ENCODE assay signal across 19 cellular contexts in the genomic region with DNA sequence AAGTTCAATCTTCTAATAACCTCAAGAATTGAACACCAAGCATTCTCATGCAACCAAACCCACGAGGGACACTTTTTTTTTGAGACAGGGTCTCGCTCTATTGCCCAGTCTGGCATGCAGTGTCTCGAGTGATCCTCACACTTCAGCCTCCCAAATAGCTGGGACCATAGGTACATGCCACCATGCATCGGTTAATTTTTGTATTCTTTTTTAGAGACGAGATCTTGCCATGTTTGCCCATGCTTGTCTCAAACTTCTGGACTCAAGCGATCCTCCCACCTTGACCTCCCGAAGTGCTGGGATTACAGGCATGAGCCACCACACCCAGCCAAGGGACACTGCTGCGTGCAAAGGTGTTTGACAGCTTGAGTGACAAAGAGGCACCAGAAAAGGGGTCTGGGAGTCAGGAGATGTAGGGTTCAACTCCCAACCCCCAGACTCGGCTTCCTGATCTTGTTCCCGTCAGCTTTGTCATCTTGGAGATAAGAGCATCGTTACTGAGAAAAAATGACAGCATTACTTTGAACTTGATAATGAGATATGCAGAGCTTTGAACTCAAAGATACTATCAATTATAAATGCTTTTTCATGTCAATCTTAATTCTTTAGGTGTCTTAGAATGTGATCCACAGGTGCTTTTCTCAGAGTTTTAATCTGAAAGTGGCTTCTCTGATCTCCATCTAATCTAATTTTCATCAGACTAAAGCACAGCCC. TPM values are rescaled to one million over a fixed set of nuclear protein-coding genes. Genes with fewer than 3 reads are reported as not detected.
DNase-seq lines count a peak whose midpoint lies in the region; ATAC-seq and TF ChIP-seq lines count a peak whose summit lies in the region.
"Had no signal": no experiment of that assay in that cellular context is flagged by ENCODE, and none has a peak within 500 bp of the region (broad histone marks: within the 10 kb centered on the region; RNA-seq: fewer than 3 reads in every experiment).

No MANE protein-coding gene starts in this region.

- DNase-seq in CD8-positive, alpha-beta memory T cell = no peak
- no peak for DNase-seq in HPDE6-E6E7 (ENCODE audit: extremely low spot score)
- DNase-seq: activated CD4-positive, alpha-beta memory T cell treated with anti-CD3 and anti-CD28 coated beads for 36 hours; activated naive CD4-positive, alpha-beta T cell treated with anti-CD3 and anti-CD28 coated beads for 36 hours; AML-193; MG63; NCI-H1417 treated with DMSO at 0.1 percent for 48 hours; stimulated activated CD4-positive, alpha-beta T cell treated with anti-CD3 and anti-CD28 coated beads, Interleukin-2, amount 100 ng/mL, for 48 hours; stimulated activated naive CD4-positive, alpha-beta T cell had no signal

- TF ChIP-seq RAD21 in Ishikawa (IDR thresholded peaks at IDR 0.05; ENCODE audit: low read depth) = no peak

- TF ChIP-seq EP300 in Ishikawa (IDR thresholded peaks at IDR 0.05; ENCODE audit: borderline replicate concordance) = no peak

- H3K4me3 ChIP-seq in CD8-positive, alpha-beta memory T cell (ENCODE audit: low read length) = no peak overlapping the region
- H3K4me3 ChIP-seq: MG63, thoracic aorta had no signal

- POLR2A ChIA-PET in CD8-positive, alpha-beta memory T cell (lab: Charles Lee) = no interaction called here

- CTCF ChIA-PET in CD8-positive, alpha-beta memory T cell (lab: Charles Lee) = no interaction called here

- peaks cover 5 to 6% of the 10 kb centered on the region in 2 donors for H3K27me3 Mint-ChIP-seq in CD8-positive, alpha-beta memory T cell
- H3K27me3 Mint-ChIP-seq in brain (peaks cover 15% of the 10 kb centered on the region), nephron (ENCODE audit: low read depth) (peaks cover 4% of the 10 kb centered on the region)

- peaks cover 0 to 2% (median 0%) of the 10 kb centered on the region in 5 donors for H3K9me3 Mint-ChIP-seq in CD8-positive, alpha-beta memory T cell
- no peaks in the 10 kb centered on the region for H3K9me3 Mint-ChIP-seq in brain
- no peaks in the 10 kb centered on the region for H3K9me3 Mint-ChIP-seq in nephron
- H3K9me3 Mint-ChIP-seq: activated CD4-positive, alpha-beta memory T cell treated with anti-CD3 and anti-CD28 coated beads for 36 hours; activated naive CD4-positive, alpha-beta T cell treated with anti-CD3 and anti-CD28 coated beads for 36 hours; GM23338 had no signal

- peaks cover 29 to 40% (median 39%) of the 10 kb centered on the region in 3 donors for H3K4me1 Mint-ChIP-seq in CD8-positive, alpha-beta memory T cell
- H3K4me1 Mint-ChIP-seq in brain = peaks cover 48% of the 10 kb centered on the region
- H3K4me1 Mint-ChIP-seq in nephron = peaks cover 34% of the 10 kb centered on the region

- H3K4me3 Mint-ChIP-seq in CD8-positive, alpha-beta memory T cell = peak overlapping the region; percentile 18 to 88 (median 83)
- H3K4me3 Mint-ChIP-seq in brain (peak overlapping the region; percentile 87 to 88 (median 87)), nephron (peak overlapping the region; percentile 85 to 89 (median 87))

- H3K27me3 ChIP-seq in CD8-positive, alpha-beta memory T cell (ENCODE audit: insufficient read depth, low read length, poor library complexity, severe bottlenecking) = no peaks in the 10 kb centered on the region
- H3K27me3 ChIP-seq: dorsolateral prefrontal cortex, MG63 had no signal

- TF ChIP-seq CTCF in brain (conservative IDR thresholded peaks at IDR 0.05) = no peak
- no peak for TF ChIP-seq CTCF in nephron (IDR thresholded peaks at IDR 0.05; ENCODE audit: unreplicated experiment in 3 of 3)

- H3K9me3 ChIP-seq in CD8-positive, alpha-beta memory T cell (ENCODE audit: low read length) = no peaks in the 10 kb centered on the region
- H3K9me3 ChIP-seq: MG63, thoracic aorta had no signal

- ATAC-seq in HG03469 (IDR thresholded peaks at IDR 0.05; ENCODE audit: unreplicated experiment) (no peak), GM21423 (IDR thresholded peaks at IDR 0.05; ENCODE audit: unreplicated experiment) (no peak)
- ATAC-seq: GM23338 had no signal

- H3K27ac Mint-ChIP-seq in CD8-positive, alpha-beta memory T cell = peak overlapping the region in 2 of 8 donors; percentile 62 to 83
- H3K27ac Mint-ChIP-seq in brain (peak overlapping the region in 3 of 5 experiments; percentile 18 to 82 (median 58)), nephron (peak overlapping the region in 1 of 3 experiments; percentile 14)
- H3K27ac Mint-ChIP-seq: activated CD4-positive, alpha-beta memory T cell treated with anti-CD3 and anti-CD28 coated beads for 36 hours; activated naive CD4-positive, alpha-beta T cell treated with anti-CD3 and anti-CD28 coated beads for 36 hours; GM23338 had no signal

- H3K4me1 ChIP-seq in CD8-positive, alpha-beta memory T cell (ENCODE audit: insufficient read depth, low read length) = peaks cover 15% of the 10 kb centered on the region

- no peak overlapping the region for H3K27ac ChIP-seq in CD8-positive, alpha-beta memory T cell (ENCODE audit: low read depth, low read length)
- H3K27ac ChIP-seq: epithelial cell of prostate, HL-60, thoracic aorta had no signal

- peaks cover 0 to 6% (median 3%) of the 10 kb centered on the region in 3 donors for H3K36me3 Mint-ChIP-seq in CD8-positive, alpha-beta memory T cell
- H3K36me3 Mint-ChIP-seq in brain (no peaks in the 10 kb centered on the region), nephron (ENCODE audit: low read depth) (no peaks in the 10 kb centered on the region)
- H3K36me3 Mint-ChIP-seq: activated CD4-positive, alpha-beta memory T cell treated with anti-CD3 and anti-CD28 coated beads for 36 hours had no signal

- no peaks in the 10 kb centered on the region for H3K36me3 ChIP-seq in CD8-positive, alpha-beta memory T cell (ENCODE audit: insufficient read depth, low read length)
- H3K36me3 ChIP-seq: MG63, thoracic aorta had no signal

TF ChIP-seq in Ishikawa, 13 proteins besides CTCF, POLR2A, EP300 and RAD21:
- 0 out of 2 replicates have a peak, but pooled peaks have one; percentile 1 for TF ChIP-seq ZBTB7A (IDR thresholded peaks at IDR 0.05; ENCODE audit: low read depth)
- TF ChIP-seq NFIC (IDR thresholded peaks at IDR 0.05) = no peak

RNA-seq across cellular contexts. Expression of gene CYTH3, which starts 1.6 kb away (rescaled TPM):
- total RNA-seq in CD8-positive, alpha-beta memory T cell = 1 to 10 TPM; 4.5 to 4.9 TPM
- polyA plus RNA-seq in CD8-positive, alpha-beta memory T cell = 15.7 TPM
- polyA plus RNA-seq in brain (ENCODE audit: insufficient read depth, low read depth, low replicate concordance) = 18.4 TPM
